23 cellular contexts compared by ENCODE assay signal in genomic region chr1:28830814-28831213, GRCh38. TPM values are rescaled to one million over a fixed set of nuclear protein-coding genes. Genes with fewer than 3 reads are reported as not detected.
DNase-seq lines count a peak whose midpoint lies in the region; ATAC-seq and TF ChIP-seq lines count a peak whose summit lies in the region.
"Had no signal": no experiment of that assay in that cellular context is flagged by ENCODE, and none has a peak within 500 bp of the region (broad histone marks: within the 10 kb centered on the region; RNA-seq: fewer than 3 reads in every experiment).

No MANE protein-coding gene starts in this region.

- CTCF ChIA-PET in WTC11 (lab: Charles Lee), result interaction anchor here (1.0 kb wide), 1 partner anchor 51 kb away, joined by 4 read pairs; no protein-coding TSS in a partner anchor
- CTCF ChIA-PET in activated CD8-positive, alpha-beta memory T cell treated with anti-CD3 and anti-CD28 coated beads, Interleukin-2, amount 10 ng/mL, durations not matched to agents 7 days and 5 days (lab: Charles Lee), result interaction anchor here (1.1 to 1.5 kb wide), 2 partner anchors 11 to 46 kb away, joined by 3 to 4 read pairs; no protein-coding TSS in a partner anchor

- peak; percentile 46; the same call in 1 of the 2 replicates for ATAC-seq in WTC11
- no peak for ATAC-seq in activated T-cell treated with anti-CD3 and anti-CD28 coated beads, Interleukin-2, amount 50 U/mL, for 72 hours (replicated peaks in 1 of 2)
- no peak for ATAC-seq in GM18909 (IDR thresholded peaks at IDR 0.05; ENCODE audit: poor library complexity, unreplicated experiment)
- no peak for ATAC-seq in activated CD8-positive, alpha-beta memory T cell treated with anti-CD3 and anti-CD28 coated beads, Interleukin-2, amount 10 ng/mL, durations not matched to agents 7 days and 5 days
- ATAC-seq: activated CD4-positive, CD25-positive, alpha-beta regulatory T cell treated with anti-CD3 and anti-CD28 coated beads, Interleukin-2, amount 50 U/mL, for 24 hours; heart left ventricle; naive thymus-derived CD4-positive, alpha-beta T cell; Right ventricle myocardium inferior had no signal

- no peak overlapping the region for H3K4me3 Mint-ChIP-seq in WTC11
- no peak overlapping the region for H3K4me3 Mint-ChIP-seq in activated T-cell treated with anti-CD3 and anti-CD28 coated beads, Interleukin-2, amount 50 U/mL, for 72 hours
- no peak overlapping the region for H3K4me3 Mint-ChIP-seq in activated CD8-positive, alpha-beta memory T cell treated with anti-CD3 and anti-CD28 coated beads, Interleukin-2, amount 10 ng/mL, durations not matched to agents 7 days and 5 days
- H3K4me3 Mint-ChIP-seq: IgD-negative memory B cell; memory B cell; naive thymus-derived CD4-positive, alpha-beta T cell; T-helper 2 cell treated with Interferon-gamma antibody and Interleukin-4, amounts not matched to agents 5 μg/mL and 100 μg/mL, for 36 hours had no signal

- no peak for TF ChIP-seq CTCF in WTC11 (IDR thresholded peaks at IDR 0.05)

- POLR2A ChIA-PET in WTC11 (lab: Charles Lee), result no interaction called here

- H3K27ac Mint-ChIP-seq in WTC11, result no peak overlapping the region
- H3K27ac Mint-ChIP-seq in activated T-cell treated with anti-CD3 and anti-CD28 coated beads, Interleukin-2, amount 50 U/mL, for 72 hours, result no peak overlapping the region
- H3K27ac Mint-ChIP-seq in activated CD8-positive, alpha-beta memory T cell treated with anti-CD3 and anti-CD28 coated beads, Interleukin-2, amount 10 ng/mL, durations not matched to agents 7 days and 5 days, result no peak overlapping the region
- H3K27ac Mint-ChIP-seq: activated T-helper 2 cell treated with anti-CD3 and anti-CD28 coated beads, Interferon-gamma antibody, Interleukin-2, Interleukin-4, amounts not matched to agents 10 μg/mL and 5 μg/mL and 100 μg/mL, durations not matched to agents 14 hours and 24 hours and 36 hours; IgD-negative memory B cell; memory B cell; naive thymus-derived CD4-positive, alpha-beta T cell; T-helper 2 cell treated with Interferon-gamma antibody and Interleukin-4, amounts not matched to agents 5 μg/mL and 100 μg/mL, for 36 hours had no signal

- H3K36me3 Mint-ChIP-seq in WTC11, result no peaks in the 10 kb centered on the region
- no peaks in the 10 kb centered on the region for H3K36me3 Mint-ChIP-seq in activated T-cell treated with anti-CD3 and anti-CD28 coated beads, Interleukin-2, amount 50 U/mL, for 72 hours (ENCODE audit: insufficient read depth in 2 of 2)
- H3K36me3 Mint-ChIP-seq in activated CD8-positive, alpha-beta memory T cell treated with anti-CD3 and anti-CD28 coated beads, Interleukin-2, amount 10 ng/mL, durations not matched to agents 7 days and 5 days, result no peaks in the 10 kb centered on the region
- H3K36me3 Mint-ChIP-seq: memory B cell; naive thymus-derived CD4-positive, alpha-beta T cell had no signal

- peaks cover 4% of the 10 kb centered on the region for H3K4me1 Mint-ChIP-seq in WTC11
- H3K4me1 Mint-ChIP-seq in activated T-cell treated with anti-CD3 and anti-CD28 coated beads, Interleukin-2, amount 50 U/mL, for 72 hours (ENCODE audit: low read depth), result no peaks in the 10 kb centered on the region
- no peaks in the 10 kb centered on the region for H3K4me1 Mint-ChIP-seq in activated CD8-positive, alpha-beta memory T cell treated with anti-CD3 and anti-CD28 coated beads, Interleukin-2, amount 10 ng/mL, durations not matched to agents 7 days and 5 days
- H3K4me1 Mint-ChIP-seq: memory B cell; naive thymus-derived CD4-positive, alpha-beta T cell had no signal

- no peaks in the 10 kb centered on the region for H3K27me3 Mint-ChIP-seq in WTC11 (ENCODE audit: low read depth)
- no peaks in the 10 kb centered on the region for H3K27me3 Mint-ChIP-seq in activated T-cell treated with anti-CD3 and anti-CD28 coated beads, Interleukin-2, amount 50 U/mL, for 72 hours (ENCODE audit: low read depth)
- peaks cover 13% of the 10 kb centered on the region for H3K27me3 Mint-ChIP-seq in activated CD8-positive, alpha-beta memory T cell treated with anti-CD3 and anti-CD28 coated beads, Interleukin-2, amount 10 ng/mL, durations not matched to agents 7 days and 5 days

- DNase-seq in COR-L47 (lab: John Stamatoyannopoulos, UW) (peak; percentile 80), NCI-H1092 (lab: John Stamatoyannopoulos, UW) (peak; percentile 80), NCI-H69 (lab: John Stamatoyannopoulos, UW) (peak; percentile 95), WTC11 (ENCODE audit: low spot score) (no peak), amniotic stem cell (lab: John Stamatoyannopoulos, UW) (no peak)
- DNase-seq in activated T-cell treated with anti-CD3 and anti-CD28 coated beads, Interleukin-2, amount 50 U/mL, for 72 hours, result no peak
- DNase-seq in activated CD8-positive, alpha-beta memory T cell treated with anti-CD3 and anti-CD28 coated beads, Interleukin-2, amount 10 ng/mL, durations not matched to agents 7 days and 5 days, result no peak
- DNase-seq: activated CD8-positive, alpha-beta memory T cell treated with anti-CD3 and anti-CD28 coated beads for 24 hours; central memory CD4-positive, alpha-beta T cell; effector CD4-positive, alpha-beta T cell; GF-D8; heart left ventricle; islet precursor cell; naive thymus-derived CD4-positive, alpha-beta T cell; stimulated activated CD4-positive, alpha-beta T cell treated with anti-CD3 and anti-CD28 coated beads, Interleukin-4, amount 100 ng/mL, for 1 hour had no signal

- no peaks in the 10 kb centered on the region for H3K9me3 Mint-ChIP-seq in WTC11
- no peaks in the 10 kb centered on the region for H3K9me3 Mint-ChIP-seq in activated T-cell treated with anti-CD3 and anti-CD28 coated beads, Interleukin-2, amount 50 U/mL, for 72 hours
- H3K9me3 Mint-ChIP-seq in activated CD8-positive, alpha-beta memory T cell treated with anti-CD3 and anti-CD28 coated beads, Interleukin-2, amount 10 ng/mL, durations not matched to agents 7 days and 5 days (ENCODE audit: low read depth), result no peaks in the 10 kb centered on the region
- H3K9me3 Mint-ChIP-seq: activated T-helper 2 cell treated with anti-CD3 and anti-CD28 coated beads, Interferon-gamma antibody, Interleukin-2, Interleukin-4, amounts not matched to agents 10 μg/mL and 5 μg/mL and 100 μg/mL, durations not matched to agents 14 hours and 24 hours and 36 hours; IgD-negative memory B cell; memory B cell; naive thymus-derived CD4-positive, alpha-beta T cell; T-helper 2 cell treated with Interferon-gamma antibody and Interleukin-4, amounts not matched to agents 5 μg/mL and 100 μg/mL, for 36 hours had no signal

TF ChIP-seq in WTC11, 78 proteins besides CTCF, POLR2A, EP300 and RAD21 (continues in another document):
- TF ChIP-seq FOXK1 (CRISPR knock-in tag; IDR thresholded peaks at IDR 0.05) (no peak), AFF4 (CRISPR knock-in tag; IDR thresholded peaks at IDR 0.05; ENCODE audit: borderline replicate concordance) (no peak), ZNF512 (CRISPR knock-in tag; IDR thresholded peaks at IDR 0.05; ENCODE audit: borderline replicate concordance) (no peak), IRF1 (CRISPR knock-in tag; IDR thresholded peaks at IDR 0.05) (no peak), NR2C2 (CRISPR knock-in tag; IDR thresholded peaks at IDR 0.05) (no peak)

RNA-seq across cellular contexts. Expression of gene OPRD1, which starts 18.8 kb away (rescaled TPM):
- 2.2 to 3.1 TPM (median 2.5 TPM) in 3 replicates for total RNA-seq in WTC11 (2021)
- total RNA-seq in activated T-cell treated with anti-CD3 and anti-CD28 coated beads, Interleukin-2, amount 50 U/mL, for 72 hours, result not detected
- not detected for total RNA-seq in activated CD8-positive, alpha-beta memory T cell treated with anti-CD3 and anti-CD28 coated beads, Interleukin-2, amount 10 ng/mL, durations not matched to agents 7 days and 5 days
- total RNA-seq: activated T-helper 2 cell treated with anti-CD3 and anti-CD28 coated beads, Interferon-gamma antibody, Interleukin-2, Interleukin-4, amounts not matched to agents 10 μg/mL and 5 μg/mL and 100 μg/mL, durations not matched to agents 14 hours and 24 hours and 36 hours; naive thymus-derived CD4-positive, alpha-beta T cell; Right ventricle myocardium inferior; suprapubic skin had no signal

Comparison
In these comparisons a context has a peak if more than half of its experiments do, and no peak if none do; other contexts are left out.
1. DNase-seq: peak in COR-L47 (single experiment), NCI-H1092 (single experiment) and NCI-H69 (single experiment); none in WTC11 (single experiment), activated T-cell treated with anti-CD3 and anti-CD28 coated beads, Interleukin-2, amount 50 U/mL, for 72 hours (0 of 2), amniotic stem cell (single experiment) and activated CD8-positive, alpha-beta memory T cell treated with anti-CD3 and anti-CD28 coated beads, Interleukin-2, amount 10 ng/mL, durations not matched to agents 7 days and 5 days (single experiment).